1 cellular context compared by ENCODE assay signal in genomic region chr17:38344127-38344745, GRCh38.
TF ChIP-seq lines count a peak whose summit lies in the region.

No MANE protein-coding gene starts in this region.

TF ChIP-seq in H1, 55 proteins besides CTCF, POLR2A, EP300 and RAD21:
- no peak for TF ChIP-seq TAF1 (IDR thresholded peaks at IDR 0.05; ENCODE audit: low read depth, low read length)
- no peak for TF ChIP-seq RNF2 (IDR thresholded peaks at IDR 0.05; ENCODE audit: borderline replicate concordance, low read depth, low read length, missing control alignments, poor library complexity, severe bottlenecking)
- no peak for TF ChIP-seq MAFK (IDR thresholded peaks at IDR 0.05; ENCODE audit: low read depth, low read length)
- no peak for TF ChIP-seq TAF7 (optimal IDR thresholded peaks at IDR 0.05; ENCODE audit: borderline replicate concordance, low read depth, low read length)
- no peak for TF ChIP-seq TCF12 (IDR thresholded peaks at IDR 0.05; ENCODE audit: low read depth, low read length)
- no peak for TF ChIP-seq HDAC6 (IDR thresholded peaks at IDR 0.05; ENCODE audit: low read depth, low read length)
- no peak for TF ChIP-seq PHF8 (conservative IDR thresholded peaks at IDR 0.05; ENCODE audit: low read depth, low read length)
- no peak for TF ChIP-seq EGR1 (IDR thresholded peaks at IDR 0.05; ENCODE audit: borderline replicate concordance, low read depth, low read length)
- no peak for TF ChIP-seq RFX5 (IDR thresholded peaks at IDR 0.05; ENCODE audit: borderline replicate concordance, low read depth, low read length)
- no peak for TF ChIP-seq TEAD4 (IDR thresholded peaks at IDR 0.05; ENCODE audit: low read depth, low read length)
- TF ChIP-seq SIN3A (conservative IDR thresholded peaks at IDR 0.05 in 1 of 2, IDR thresholded peaks at IDR 0.05 in 1 of 2; ENCODE audit: low read depth in 1 of 2, low read length in 2 of 2), result no peak
- TF ChIP-seq NRF1 (IDR thresholded peaks at IDR 0.05; ENCODE audit: low read depth, low read length), result no peak
- TF ChIP-seq FOSL1 (IDR thresholded peaks at IDR 0.05; ENCODE audit: insufficient read depth, low read depth, low read length), result no peak
